2 cellular contexts compared by ENCODE assay signal in the genomic region with DNA sequence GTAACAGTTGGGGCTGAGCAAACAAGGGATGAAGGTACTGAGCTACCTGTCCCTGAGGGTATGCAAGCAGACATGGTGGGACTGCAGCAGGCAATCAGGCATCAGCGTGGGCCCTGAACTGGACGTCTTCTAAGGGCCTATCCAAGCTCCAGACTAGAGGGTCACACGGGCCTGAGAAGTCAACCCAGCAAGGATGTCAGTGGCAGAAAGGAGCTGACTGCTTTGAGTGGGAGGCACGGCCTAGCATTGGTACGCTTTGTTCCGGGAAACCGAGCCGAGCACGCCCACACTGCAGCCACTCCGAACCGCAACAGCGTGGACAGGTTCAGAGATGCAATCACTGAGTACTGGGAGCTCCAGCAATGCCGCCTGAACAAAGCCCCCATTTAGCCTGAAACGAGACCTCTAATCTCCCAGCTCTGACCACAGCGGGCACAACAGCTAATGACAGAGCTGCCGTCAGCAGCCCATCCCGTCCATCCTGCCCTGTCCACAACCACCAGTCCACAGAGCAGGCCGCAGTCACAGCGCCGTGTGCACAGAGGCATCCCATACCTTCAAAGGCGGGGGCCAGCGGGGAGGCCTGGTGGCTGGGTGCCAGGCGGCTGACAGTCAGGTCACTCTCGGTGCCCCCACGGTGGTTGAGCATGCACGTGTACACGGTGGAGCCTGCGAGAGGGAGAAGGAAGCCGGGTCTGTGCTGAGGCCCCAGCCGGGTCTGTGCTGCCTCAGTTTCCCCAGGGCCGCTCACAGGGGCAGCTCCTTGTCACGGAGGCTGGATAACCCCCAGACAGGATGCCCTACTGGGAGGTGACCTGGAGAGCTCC.
TF ChIP-seq lines count a peak whose summit lies in the region.

No MANE protein-coding gene starts in this region.

TF ChIP-seq in WTC11, 78 proteins besides CTCF, POLR2A, EP300 and RAD21:
- no peak for TF ChIP-seq JUN (CRISPR knock-in tag; IDR thresholded peaks at IDR 0.05)
- no peak for TF ChIP-seq E2F4 (CRISPR knock-in tag; IDR thresholded peaks at IDR 0.05; ENCODE audit: borderline replicate concordance, low read depth)
- TF ChIP-seq, protein P1, sequence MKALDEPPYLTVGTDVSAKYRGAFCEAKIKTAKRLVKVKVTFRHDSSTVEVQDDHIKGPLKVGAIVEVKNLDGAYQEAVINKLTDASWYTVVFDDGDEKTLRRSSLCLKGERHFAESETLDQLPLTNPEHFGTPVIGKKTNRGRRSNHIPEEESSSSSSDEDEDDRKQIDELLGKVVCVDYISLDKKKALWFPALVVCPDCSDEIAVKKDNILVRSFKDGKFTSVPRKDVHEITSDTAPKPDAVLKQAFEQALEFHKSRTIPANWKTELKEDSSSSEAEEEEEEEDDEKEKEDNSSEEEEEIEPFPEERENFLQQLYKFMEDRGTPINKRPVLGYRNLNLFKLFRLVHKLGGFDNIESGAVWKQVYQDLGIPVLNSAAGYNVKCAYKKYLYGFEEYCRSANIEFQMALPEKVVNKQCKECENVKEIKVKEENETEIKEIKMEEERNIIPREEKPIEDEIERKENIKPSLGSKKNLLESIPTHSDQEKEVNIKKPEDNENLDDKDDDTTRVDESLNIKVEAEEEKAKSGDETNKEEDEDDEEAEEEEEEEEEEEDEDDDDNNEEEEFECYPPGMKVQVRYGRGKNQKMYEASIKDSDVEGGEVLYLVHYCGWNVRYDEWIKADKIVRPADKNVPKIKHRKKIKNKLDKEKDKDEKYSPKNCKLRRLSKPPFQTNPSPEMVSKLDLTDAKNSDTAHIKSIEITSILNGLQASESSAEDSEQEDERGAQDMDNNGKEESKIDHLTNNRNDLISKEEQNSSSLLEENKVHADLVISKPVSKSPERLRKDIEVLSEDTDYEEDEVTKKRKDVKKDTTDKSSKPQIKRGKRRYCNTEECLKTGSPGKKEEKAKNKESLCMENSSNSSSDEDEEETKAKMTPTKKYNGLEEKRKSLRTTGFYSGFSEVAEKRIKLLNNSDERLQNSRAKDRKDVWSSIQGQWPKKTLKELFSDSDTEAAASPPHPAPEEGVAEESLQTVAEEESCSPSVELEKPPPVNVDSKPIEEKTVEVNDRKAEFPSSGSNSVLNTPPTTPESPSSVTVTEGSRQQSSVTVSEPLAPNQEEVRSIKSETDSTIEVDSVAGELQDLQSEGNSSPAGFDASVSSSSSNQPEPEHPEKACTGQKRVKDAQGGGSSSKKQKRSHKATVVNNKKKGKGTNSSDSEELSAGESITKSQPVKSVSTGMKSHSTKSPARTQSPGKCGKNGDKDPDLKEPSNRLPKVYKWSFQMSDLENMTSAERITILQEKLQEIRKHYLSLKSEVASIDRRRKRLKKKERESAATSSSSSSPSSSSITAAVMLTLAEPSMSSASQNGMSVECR (CRISPR knock-in tag; IDR thresholded peaks at IDR 0.05; ENCODE audit: borderline replicate concordance), result no peak

TF ChIP-seq in H1, 55 proteins besides CTCF, POLR2A, EP300 and RAD21:
- no peak for TF ChIP-seq YY1 (IDR thresholded peaks at IDR 0.05; ENCODE audit: low read depth, low read length)
